8 cellular contexts compared by ENCODE assay signal in the genomic region with DNA sequence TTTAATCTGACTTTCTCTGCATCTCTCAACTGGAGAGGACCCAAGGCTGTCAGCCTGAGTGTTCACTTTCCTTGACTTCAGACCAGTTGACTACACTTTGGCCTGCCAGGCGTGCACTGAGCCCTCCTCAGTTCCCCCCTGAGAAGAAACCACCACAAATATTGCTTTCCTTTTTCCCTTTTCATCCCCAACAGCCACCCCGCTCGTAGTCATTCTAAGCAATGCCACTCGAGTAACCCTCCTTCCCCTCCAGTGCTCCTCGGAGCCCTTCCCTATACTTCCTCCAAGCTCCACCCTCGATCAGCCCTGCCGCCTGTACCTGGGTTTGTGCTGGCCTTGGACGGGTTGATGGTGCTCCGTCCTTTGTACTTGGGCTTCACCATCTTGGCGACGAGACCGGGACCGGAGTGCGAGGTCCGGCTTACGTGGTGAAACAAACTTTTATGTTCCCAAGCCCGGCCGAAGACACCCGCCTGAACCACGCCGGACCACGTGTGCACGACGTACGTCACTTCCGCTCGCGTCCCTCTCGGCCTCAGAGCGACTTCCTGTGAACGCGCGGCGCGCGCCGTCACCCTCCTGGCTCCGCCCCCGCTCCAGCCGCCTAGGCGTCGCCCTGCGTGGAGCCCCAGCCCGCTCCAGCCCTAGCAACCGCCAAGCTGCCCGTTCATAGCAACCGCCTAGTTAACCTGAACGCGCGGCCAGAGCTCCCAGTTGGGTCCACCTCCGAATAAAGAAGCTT. TPM values are rescaled to one million over a fixed set of nuclear protein-coding genes. Genes with fewer than 3 reads are reported as not detected.
DNase-seq lines count a peak whose midpoint lies in the region; ATAC-seq and TF ChIP-seq lines count a peak whose summit lies in the region.

GNL2 (minus strand) TSS at position 498 of the 742 bp plus-strand sequence; CDS start at position 383, 115 bp downstream.

- peaks cover 30% of the 10 kb centered on the region for H3K4me1 Mint-ChIP-seq in activated B cell treated with CpG ODN at 0.5 μM for 24 hours
- peaks cover 23 to 47% of the 10 kb centered on the region in 2 donors for H3K4me1 Mint-ChIP-seq in immature natural killer cell

- TF ChIP-seq CTCF in AG04450 (IDR thresholded peaks at IDR 0.05; ENCODE audit: low read depth, low read length) (no peak), activated B cell treated with CpG ODN at 0.5 μM for 24 hours (IDR thresholded peaks at IDR 0.05) (no peak), spleen (IDR thresholded peaks at IDR 0.05 in 8 of 11, conservative IDR thresholded peaks at IDR 0.05 in 3 of 11) (peak in 2 of 11 experiments; percentile 5 to 43)

- H3K4me1 ChIP-seq in spleen = peaks cover 16 to 37% (median 25%) of the 10 kb centered on the region in 6 donors

- H3K27me3 Mint-ChIP-seq in activated B cell treated with CpG ODN at 0.5 μM for 24 hours (peaks cover 3% of the 10 kb centered on the region), immature natural killer cell (ENCODE audit: low read depth in 3 of 3) (peaks cover 0 to 9% (median 6%) of the 10 kb centered on the region in 3 donors)

- 0 to 1% (median 1%) methylated on average over 25 to 51 of the region's 51 CpGs for WGBS in spleen, 5 donors

- peaks cover 7% of the 10 kb centered on the region for H3K27me3 ChIP-seq in AG04450 (ENCODE audit: control insufficient read depth, insufficient read depth, low read length)
- no peaks in the 10 kb centered on the region for H3K27me3 ChIP-seq in spleen (replicated peaks in 1 of 7)

- H3K27ac ChIP-seq in AG04450 (ENCODE audit: low read depth, low read length) (peak within 1 kb of the TSS; percentile 73), caudate nucleus (ENCODE audit: low read depth, low read length) (peak within 1 kb of the TSS; percentile 33), spleen (peak within 1 kb of the TSS; percentile 24 to 91 (median 86))

- H3K9me3 ChIP-seq in AG04450 (ENCODE audit: control insufficient read depth, insufficient read depth, low read length) (no peaks in the 10 kb centered on the region), spleen (no peaks in the 10 kb centered on the region)

- H3K36me3 Mint-ChIP-seq in activated B cell treated with CpG ODN at 0.5 μM for 24 hours (ENCODE audit: low read depth) = peaks cover 34% of the 10 kb centered on the region
- peaks cover 0 to 10% (median 9%) of the 10 kb centered on the region in 3 donors for H3K36me3 Mint-ChIP-seq in immature natural killer cell

- H3K9me3 Mint-ChIP-seq in activated B cell treated with CpG ODN at 0.5 μM for 24 hours (no peaks in the 10 kb centered on the region), immature natural killer cell (no peaks in the 10 kb centered on the region)

- H3K4me3 ChIP-seq in AG04450 (ENCODE audit: low read depth, low read length) (peak within 1 kb of the TSS; percentile 98), spleen (peak within 1 kb of the TSS; percentile 57 to 89 (median 84))

- TF ChIP-seq POLR2A in spleen (IDR thresholded peaks at IDR 0.05) = peak in 2 of 3 donors; percentile 26 to 40

- POLR2A ChIA-PET in AG04450 (lab: Yijun Ruan, JAX) = interaction anchor here (0.6 to 1.4 kb wide), 6 partner anchors 9 to 96 kb away, joined by 3 to 5 read pairs (median 4); partner anchors contain the start of gene MEAF6
- POLR2A ChIA-PET in activated B cell treated with CpG ODN at 0.5 μM for 24 hours (lab: Charles Lee) = interaction anchor here (1.0 to 2.6 kb wide), 6 partner anchors 81 to 264 kb away, joined by 3 to 13 read pairs (median 6); partner anchors contain the start of genes MEAF6 and MTF1

- H3K4me3 Mint-ChIP-seq in activated B cell treated with CpG ODN at 0.5 μM for 24 hours (peak within 1 kb of the TSS; percentile 99), immature natural killer cell (peak within 1 kb of the TSS; percentile 99 to 100 (median 100))

- intact Hi-C loops in activated B cell treated with CpG ODN at 0.5 μM for 24 hours (cut with micrococcal nuclease) (loop anchor here (1.0 to 10.0 kb wide), 9 partner anchors 41 to 1133 kb away; partner anchors contain the start of genes C1orf122, CDCA8, MEAF6 and MRPS15), spleen (cut with DNase I; ENCODE audit: low total_unique reads) (loop anchor here (5.0 kb wide), 1 partner anchor 43 kb away; the partner anchor contains the start of gene SNIP1)

- H3K36me3 ChIP-seq in spleen = peaks cover 0 to 35% (median 23%) of the 10 kb centered on the region in 6 donors

- ATAC-seq in GM18909 (IDR thresholded peaks at IDR 0.05; ENCODE audit: poor library complexity, unreplicated experiment) (peak; percentile 97), HG03175 (IDR thresholded peaks at IDR 0.05; ENCODE audit: unreplicated experiment) (peak; percentile 95), activated B cell treated with CpG ODN at 0.5 μM for 24 hours (ENCODE audit: low read depth) (peak; percentile 98)

- H3K27ac Mint-ChIP-seq in activated B cell treated with CpG ODN at 0.5 μM for 24 hours = peak within 1 kb of the TSS; percentile 96
- H3K27ac Mint-ChIP-seq in immature natural killer cell = peak within 1 kb of the TSS; percentile 98 to 100 (median 100)

- CTCF ChIA-PET in AG04450 (lab: Charles Lee) = interaction anchor here (0.6 to 1.8 kb wide), 4 partner anchors 81 to 96 kb away, joined by 4 to 17 read pairs (median 4); partner anchors contain the start of gene MEAF6
- CTCF ChIA-PET in activated B cell treated with CpG ODN at 0.5 μM for 24 hours (lab: Charles Lee) = interaction anchor here (1.0 to 1.8 kb wide), 2 partner anchors 87 to 161 kb away, joined by 3 to 11 read pairs; no protein-coding TSS in a partner anchor

- DNase-seq in AG04450 (ENCODE audit: low read depth, low spot score) (peak; percentile 85), NCI-H226 (peak; percentile 94), activated B cell treated with CpG ODN at 0.5 μM for 24 hours (peak; percentile 98), caudate nucleus (lab: John Stamatoyannopoulos, UW) (peak; percentile 41 to 97 (median 91)), immature natural killer cell (peak; percentile 97 to 99 (median 98)), spleen (peak; percentile 99)

RNA-seq across cellular contexts. Expression of gene GNL2, which starts in this region (rescaled TPM):
- polyA plus RNA-seq in AG04450 (2011; rRNA removed) = 52.5 and 64.7 TPM in 2 replicates
- 71.4 and 86.8 TPM in 2 replicates for polyA minus RNA-seq in AG04450 (2011; rRNA and poly(A)+ RNA removed)
- 68.0 and 71.4 TPM in 2 replicates for total RNA-seq in activated B cell treated with CpG ODN at 0.5 μM for 24 hours
- 10 to 100 TPM; 29.3 to 55.0 (median 40.8) TPM for polyA plus RNA-seq in immature natural killer cell
- total RNA-seq in spleen = 10 to 100 TPM; 28.9 to 58.0 (median 34.8) TPM
- polyA plus RNA-seq in spleen = 10 to 100 TPM; 31.8 to 49.2 (median 41.8) TPM

Comparison
In these comparisons a context has a peak if more than half of its experiments do, and no peak if none do; other contexts are left out.
1. Peak in every context shown above with its lines: DNase-seq, ATAC-seq, H3K4me3 ChIP-seq and H3K27ac ChIP-seq.
2. H3K27ac ChIP-seq: peak in every context shown above with its lines; median percentile 86 in spleen; 73 in AG04450; 33 in caudate nucleus.